ENCODE assay signal across 15 cellular contexts in the genomic region with DNA sequence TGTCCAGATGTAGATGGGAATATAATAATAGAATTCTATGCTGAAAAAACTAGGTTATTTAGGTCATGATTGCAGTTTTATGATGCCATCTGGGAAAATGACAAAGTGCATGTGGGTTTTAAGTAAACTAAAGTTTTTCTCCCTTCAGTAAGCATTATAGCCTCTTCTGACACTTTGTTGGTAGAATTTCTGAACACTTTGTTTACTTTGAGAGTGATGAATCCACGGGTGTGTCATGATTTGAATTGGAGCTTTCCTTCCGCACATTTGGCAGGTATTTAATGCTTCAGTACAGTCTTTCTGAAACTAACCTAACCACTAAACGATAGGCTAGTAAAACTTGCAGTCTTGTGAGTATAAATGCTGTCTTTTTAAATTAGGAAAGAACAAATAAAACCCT. TPM values are rescaled to one million over a fixed set of nuclear protein-coding genes. Genes with fewer than 3 reads are reported as not detected.
DNase-seq lines count a peak whose midpoint lies in the region; ATAC-seq and TF ChIP-seq lines count a peak whose summit lies in the region.
"Had no signal": no experiment of that assay in that cellular context is flagged by ENCODE, and none has a peak within 500 bp of the region (broad histone marks: within the 10 kb centered on the region; RNA-seq: fewer than 3 reads in every experiment).

No MANE protein-coding gene starts in this region.

- ATAC-seq in GM23338, result no peak
- ATAC-seq in PC-3, result peak; percentile 73
- no peak for ATAC-seq in aorta (ENCODE audit: low FRiP score)
- ATAC-seq: stimulated activated naive B cell treated with anti-CD40 and anti-IgM and Interleukin-4, amounts not matched to agents 10 μg/mL and 1 μg/mL and 100 μg/mL, for 72 hours had no signal

- POLR2A ChIA-PET in PC-3 (lab: Charles Lee; ENCODE audit: unreplicated experiment), result interaction anchor here (0.5 to 0.7 kb wide), 4 partner anchors 12 to 470 kb away, joined by 3 to 17 read pairs (median 4); no protein-coding TSS in a partner anchor

- no peaks in the 10 kb centered on the region for H3F3A ChIP-seq in GM23338 (replicated peaks; ENCODE audit: low read depth)
- peaks cover 5% of the 10 kb centered on the region for H3F3A ChIP-seq in PC-3 (ENCODE audit: low read length, unreplicated experiment)

- no peak for TF ChIP-seq POLR2A in esophagus squamous epithelium (IDR thresholded peaks at IDR 0.05)

- H3K79me2 ChIP-seq in GM23338 (replicated peaks; ENCODE audit: insufficient read depth) (no peaks in the 10 kb centered on the region), PC-3 (ENCODE audit: low read length) (no peaks in the 10 kb centered on the region), parathyroid adenoma (no peaks in the 10 kb centered on the region)

- peaks cover 34% of the 10 kb centered on the region; the same call in 2 of the 3 replicates for H3K4me1 Mint-ChIP-seq in GM23338
- peaks cover 46% of the 10 kb centered on the region for H3K4me1 Mint-ChIP-seq in T-helper 2 cell treated with Interferon-gamma antibody and Interleukin-4, amounts not matched to agents 5 μg/mL and 100 μg/mL, for 36 hours (ENCODE audit: low read depth)

- H3K9ac ChIP-seq in PC-3 (ENCODE audit: low read length) (peak overlapping the region; percentile 39), parathyroid adenoma (peak overlapping the region; percentile 3)

- no peak for DNase-seq in GM23338 (ENCODE audit: low spot score)
- peak; percentile 97 for DNase-seq in PC-3
- DNase-seq in esophagus squamous epithelium (lab: John Stamatoyannopoulos, UW), result no peak
- no peak for DNase-seq in T-helper 2 cell treated with Interferon-gamma antibody and Interleukin-4, amounts not matched to agents 5 μg/mL and 100 μg/mL, for 36 hours (ENCODE audit: low spot score)
- no peak for DNase-seq in activated CD4-positive, alpha-beta T cell treated with anti-CD3 and anti-CD28 coated beads, Interleukin-2, amount 50 U/mL, for 48 hours
- no peak for DNase-seq in aorta
- no peak for DNase-seq in activated T-cell treated with anti-CD3 and anti-CD28 coated beads, Interleukin-2, amount 50 U/mL, for 1 hour
- DNase-seq: activated B cell treated with CpG ODN at 0.5 μM for 24 hours; Kasumi-1; kidney; naive B cell; NCI-H1930; stimulated activated naive B cell treated with anti-CD40 and anti-IgM and Interleukin-4, amounts not matched to agents 10 μg/mL and 1 μg/mL and 100 μg/mL, for 72 hours had no signal

- no peaks in the 10 kb centered on the region for H3K36me3 ChIP-seq in GM23338 (ENCODE audit: insufficient read depth)
- H3K36me3 ChIP-seq in PC-3 (ENCODE audit: low read depth, low read length), result no peaks in the 10 kb centered on the region
- no peaks in the 10 kb centered on the region for H3K36me3 ChIP-seq in esophagus squamous epithelium
- H3K36me3 ChIP-seq in parathyroid adenoma (ENCODE audit: control insufficient read depth, insufficient read depth, low read length), result no peaks in the 10 kb centered on the region
- no peaks in the 10 kb centered on the region for H3K36me3 ChIP-seq in aorta (ENCODE audit: control insufficient read depth in 1 of 2, insufficient read depth in 2 of 2, low read length in 1 of 2)
- H3K36me3 ChIP-seq: vagina had no signal

- H3K27ac Mint-ChIP-seq in GM23338, result peak overlapping the region; percentile 35; the same call in 1 of the 2 replicates
- no peak overlapping the region for H3K27ac Mint-ChIP-seq in T-helper 2 cell treated with Interferon-gamma antibody and Interleukin-4, amounts not matched to agents 5 μg/mL and 100 μg/mL, for 36 hours
- H3K27ac Mint-ChIP-seq: activated B cell treated with CpG ODN at 0.5 μM for 24 hours; naive B cell; stimulated activated naive B cell treated with anti-CD40 and anti-IgM and Interleukin-4, amounts not matched to agents 10 μg/mL and 1 μg/mL and 100 μg/mL, for 72 hours had no signal

- WGBS in esophagus squamous epithelium, 2 donors, result 14 to 32% methylated on average over 3 of the region's 3 CpGs
- 21 to 29% methylated on average over 3 of the region's 3 CpGs for WGBS in aorta, 2 donors

- no peaks in the 10 kb centered on the region for H3K27me3 ChIP-seq in GM23338 (ENCODE audit: insufficient read depth)
- no peaks in the 10 kb centered on the region for H3K27me3 ChIP-seq in PC-3 (ENCODE audit: low read length)
- H3K27me3 ChIP-seq in esophagus squamous epithelium, result no peaks in the 10 kb centered on the region
- H3K27me3 ChIP-seq in parathyroid adenoma (ENCODE audit: control insufficient read depth, insufficient read depth, low read length), result no peaks in the 10 kb centered on the region
- H3K27me3 ChIP-seq in aorta (ENCODE audit: control insufficient read depth in 1 of 2, insufficient read depth in 2 of 2, low read length in 1 of 2), result no peaks in the 10 kb centered on the region
- H3K27me3 ChIP-seq: vagina had no signal

- TF ChIP-seq CTCF in GM23338 (conservative IDR thresholded peaks at IDR 0.05; ENCODE audit: low read depth in 2 of 2), result no peak
- TF ChIP-seq CTCF in PC-3 (conservative IDR thresholded peaks at IDR 0.05; ENCODE audit: low read depth, low read length), result no peak
- no peak for TF ChIP-seq CTCF in esophagus squamous epithelium (IDR thresholded peaks at IDR 0.05)
- TF ChIP-seq CTCF in parathyroid adenoma (IDR thresholded peaks at IDR 0.05), result no peak

- no TSS peak for BruUV-seq in PC-3 (replicated peaks; lab: Mats Ljungman, UMichigan)

- H3K4me1 ChIP-seq in GM23338 (ENCODE audit: insufficient read depth), result 0 out of 2 replicates have a peak, but pooled peaks cover 7% of the 10 kb centered on the region
- peaks cover 58% of the 10 kb centered on the region for H3K4me1 ChIP-seq in PC-3 (ENCODE audit: insufficient read depth, low read length)
- H3K4me1 ChIP-seq in esophagus squamous epithelium, result peaks cover 0 to 49% (median 27%) of the 10 kb centered on the region in 3 donors
- peaks cover 20% of the 10 kb centered on the region for H3K4me1 ChIP-seq in parathyroid adenoma
- H3K4me1 ChIP-seq in aorta (ENCODE audit: control insufficient read depth in 1 of 2, insufficient read depth in 2 of 2, low read length in 2 of 2), result peaks cover 9 to 23% of the 10 kb centered on the region in 2 donors

- H2AFZ ChIP-seq in GM23338, result no peak overlapping the region
- no peak overlapping the region for H2AFZ ChIP-seq in PC-3 (ENCODE audit: low read length)
- H2AFZ ChIP-seq in parathyroid adenoma, result no peak overlapping the region

- intact Hi-C loops in PC-3 (cut with micrococcal nuclease) (loop anchor here (1.0 to 2.0 kb wide), 7 partner anchors 18 to 124 kb away; no protein-coding TSS in a partner anchor), esophagus squamous epithelium (cut with DNase I) (no loop called here), aorta (cut with DNase I) (loop anchor here in 1 of 2 donors (5.0 kb wide), 1 partner anchor 55 kb away; no protein-coding TSS in a partner anchor)

- H3K4me3 Mint-ChIP-seq in GM23338, result no peak overlapping the region
- no peak overlapping the region for H3K4me3 Mint-ChIP-seq in T-helper 2 cell treated with Interferon-gamma antibody and Interleukin-4, amounts not matched to agents 5 μg/mL and 100 μg/mL, for 36 hours
- H3K4me3 Mint-ChIP-seq: activated B cell treated with CpG ODN at 0.5 μM for 24 hours; naive B cell; stimulated activated naive B cell treated with anti-CD40 and anti-IgM and Interleukin-4, amounts not matched to agents 10 μg/mL and 1 μg/mL and 100 μg/mL, for 72 hours had no signal

- no peak overlapping the region for H3K4me3 ChIP-seq in GM23338
- peak overlapping the region; percentile 3; the same call in 1 of the 2 replicates for H3K4me3 ChIP-seq in PC-3 (ENCODE audit: low read length)
- H3K4me3 ChIP-seq in esophagus squamous epithelium, result no peak overlapping the region
- no peak overlapping the region for H3K4me3 ChIP-seq in parathyroid adenoma (ENCODE audit: low read depth, low read length)
- H3K4me3 ChIP-seq in aorta (ENCODE audit: low read length in 2 of 2), result no peak overlapping the region
- H3K4me3 ChIP-seq: vagina had no signal

- H3K4me2 ChIP-seq in GM23338 (no peak overlapping the region), PC-3 (ENCODE audit: low read length) (peak overlapping the region; percentile 67), parathyroid adenoma (ENCODE audit: low read length) (no peak overlapping the region)

- no peaks in the 10 kb centered on the region for H3K27me3 Mint-ChIP-seq in GM23338 (ENCODE audit: insufficient read depth, low read depth, poor library complexity)
- no peaks in the 10 kb centered on the region for H3K27me3 Mint-ChIP-seq in T-helper 2 cell treated with Interferon-gamma antibody and Interleukin-4, amounts not matched to agents 5 μg/mL and 100 μg/mL, for 36 hours (ENCODE audit: low read depth)
- H3K27me3 Mint-ChIP-seq: activated B cell treated with CpG ODN at 0.5 μM for 24 hours; naive B cell; stimulated activated naive B cell treated with anti-CD40 and anti-IgM and Interleukin-4, amounts not matched to agents 10 μg/mL and 1 μg/mL and 100 μg/mL, for 72 hours had no signal

- no peaks in the 10 kb centered on the region for H3K9me3 ChIP-seq in PC-3 (ENCODE audit: low read length)
- no peaks in the 10 kb centered on the region for H3K9me3 ChIP-seq in esophagus squamous epithelium
- H3K9me3 ChIP-seq in parathyroid adenoma (ENCODE audit: control insufficient read depth, low read length), result no peaks in the 10 kb centered on the region
- H3K9me3 ChIP-seq in aorta (ENCODE audit: control insufficient read depth, low read length), result no peaks in the 10 kb centered on the region
- H3K9me3 ChIP-seq: vagina had no signal

- no peak overlapping the region for H3K27ac ChIP-seq in GM23338 (ENCODE audit: low read depth)
- peak overlapping the region; percentile 88 for H3K27ac ChIP-seq in PC-3 (ENCODE audit: low read length)
- H3K27ac ChIP-seq in esophagus squamous epithelium, result peak overlapping the region in 3 of 4 donors; percentile 11 to 33 (median 14)
- no peak overlapping the region for H3K27ac ChIP-seq in parathyroid adenoma
- no peak overlapping the region for H3K27ac ChIP-seq in aorta (ENCODE audit: low read depth in 1 of 2, low read length in 2 of 2)
- H3K27ac ChIP-seq: vagina had no signal

- H3K9me2 ChIP-seq in GM23338 (ENCODE audit: insufficient read depth) (no peaks in the 10 kb centered on the region), PC-3 (replicated peaks; ENCODE audit: low read length) (no peaks in the 10 kb centered on the region)

- no peaks in the 10 kb centered on the region for H3K36me3 Mint-ChIP-seq in GM23338 (ENCODE audit: low read depth)
- H3K36me3 Mint-ChIP-seq in T-helper 2 cell treated with Interferon-gamma antibody and Interleukin-4, amounts not matched to agents 5 μg/mL and 100 μg/mL, for 36 hours (ENCODE audit: low read depth), result peaks cover 30% of the 10 kb centered on the region
- H3K36me3 Mint-ChIP-seq: naive B cell had no signal

- H3K9me3 Mint-ChIP-seq in GM23338, result no peaks in the 10 kb centered on the region
- no peaks in the 10 kb centered on the region for H3K9me3 Mint-ChIP-seq in T-helper 2 cell treated with Interferon-gamma antibody and Interleukin-4, amounts not matched to agents 5 μg/mL and 100 μg/mL, for 36 hours
- H3K9me3 Mint-ChIP-seq: activated B cell treated with CpG ODN at 0.5 μM for 24 hours; naive B cell; stimulated activated naive B cell treated with anti-CD40 and anti-IgM and Interleukin-4, amounts not matched to agents 10 μg/mL and 1 μg/mL and 100 μg/mL, for 72 hours had no signal

- CTCF ChIA-PET in PC-3 (lab: Charles Lee), result interaction anchor here (1.0 to 1.4 kb wide), 4 partner anchors 30 to 275 kb away, joined by 3 to 8 read pairs (median 4); no protein-coding TSS in a partner anchor

- H4K20me1 ChIP-seq in GM23338 (replicated peaks; ENCODE audit: insufficient read depth) (no peaks in the 10 kb centered on the region), PC-3 (ENCODE audit: low read length) (0 out of 2 replicates have a peak, but pooled peaks cover 4% of the 10 kb centered on the region)

RNA-seq across cellular contexts. Expression of a gene that starts 7.1 kb away (rescaled TPM):
- not detected in 2 replicates for total RNA-seq in GM23338 (2014; rRNA removed; shearing (Covaris generic))
- polyA plus RNA-seq in GM23338 (2016; fragmentation: Nextera tagmentation; extraction: Ambion mirVana) (1.3 and 1.6 TPM in 2 replicates), aorta (100 to 1,000 TPM; 168 to 170 TPM)
- total RNA-seq in PC-3 (2014; rRNA removed) (not detected in 2 replicates), esophagus squamous epithelium (10 to 100 TPM in 2 of 4 donors, 1 to 10 TPM in 2; 2.5 to 23.5 (median 10.7) TPM), aorta (100 to 1,000 TPM; 332 to 861 TPM)

Comparison
In these comparisons a context has a peak if more than half of its experiments do, and no peak if none do; other contexts are left out.
1. H3K27ac ChIP-seq: peak in PC-3 (single experiment) and esophagus squamous epithelium (3 of 4); none in GM23338 (single experiment), parathyroid adenoma (single experiment) and aorta (0 of 2).
2. RNA of a gene that starts 7.1 kb away (total RNA-seq): 332 to 861 TPM in aorta; 2.5 to 23.5 TPM in esophagus squamous epithelium, not detected in GM23338 and not detected in PC-3; every median in the first group is over 10 times any median in the second.